Comparison of ENCODE assay signal across 11 cellular contexts in the genomic region with DNA sequence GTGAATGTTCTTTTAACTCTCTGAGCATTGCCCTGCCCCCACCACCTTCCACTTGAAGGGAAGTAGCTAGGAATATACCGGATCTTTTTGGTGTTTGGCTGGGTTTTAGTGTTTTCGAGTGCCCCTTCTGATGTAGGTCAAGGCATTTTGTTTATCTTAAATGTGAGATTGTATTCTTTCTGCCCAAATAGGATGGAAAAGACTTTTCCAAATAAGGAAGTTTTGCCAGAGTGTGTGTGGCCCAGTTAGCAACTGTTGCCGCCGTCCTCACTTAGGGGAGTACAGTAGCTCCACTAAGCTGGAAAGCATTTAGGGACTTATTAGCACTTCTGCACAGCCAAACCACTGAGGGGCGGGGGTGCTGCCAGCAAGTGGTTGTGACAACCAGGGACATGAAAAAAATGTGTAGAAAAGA. TPM values are rescaled to one million over a fixed set of nuclear protein-coding genes. Genes with fewer than 3 reads are reported as not detected.
DNase-seq lines count a peak whose midpoint lies in the region; ATAC-seq, FAIRE-seq and TF ChIP-seq lines count a peak whose summit lies in the region.
"Had no signal": no experiment of that assay in that cellular context is flagged by ENCODE, and none has a peak within 500 bp of the region (broad histone marks: within the 10 kb centered on the region; RNA-seq: fewer than 3 reads in every experiment).

No MANE protein-coding gene starts in this region.

- no peak for FAIRE-seq in D721Med (lab: Jason Lieb, UNC)

- peak overlapping the region; percentile 69 for H3K9ac ChIP-seq in HCT116 (ENCODE audit: low read length)

- H3K27me3 ChIP-seq in HCT116 (ENCODE audit: insufficient read depth, low read length) (no peaks in the 10 kb centered on the region), spleen (replicated peaks in 1 of 7) (no peaks in the 10 kb centered on the region)

- RAD21 ChIA-PET in HCT116 (lab: Charles Lee; ENCODE audit: low non-redundant PET in 1 of 2, low total read pairs in 2 of 2, uncharacterized antibody in 2 of 2, unreplicated experiment in 2 of 2), result no interaction called here

- H3K36me3 ChIP-seq in HCT116 (ENCODE audit: control insufficient read depth in 1 of 2, insufficient read depth in 2 of 2, low read length in 2 of 2) (no peaks in the 10 kb centered on the region), spleen (no peaks in the 10 kb centered on the region)

- DNase-seq in HCT116 (ENCODE audit: low read depth, low spot score) (no peak), islet precursor cell (peak; percentile 63), spleen (no peak), D721Med (ENCODE audit: insufficient read length, low spot score) (no peak), HUDEP-2 (lab: John Stamatoyannopoulos, UW; ENCODE audit: unreplicated experiment in 76 of 76) (no peak)
- DNase-seq in activated gamma-delta T cell treated with anti-CD3 and anti-CD28 coated beads, Interleukin-2, amount 50 U/mL, for 16 hours (ENCODE audit: low read depth), result peak; percentile 9
- DNase-seq: activated CD4-positive, alpha-beta T cell treated with anti-CD3 and anti-CD28 coated beads for 4 hours; amygdala; GDM1; stimulated activated naive CD4-positive, alpha-beta T cell had no signal

- no TSS peak for BruUV-seq in HCT116 (replicated peaks; lab: Mats Ljungman, UMichigan)

- H3K4me1 ChIP-seq in HCT116 (ENCODE audit: control insufficient read depth in 1 of 2, insufficient read depth in 2 of 2, low read length in 2 of 2) (peaks cover 44 to 63% of the 10 kb centered on the region in 2 experiments), spleen (peaks cover 0 to 51% (median 15%) of the 10 kb centered on the region in 6 donors)

- POLR2A ChIA-PET in HCT116 (lab: Charles Lee), result interaction anchor here (0.7 to 5.8 kb wide), 4 partner anchors 26 to 80 kb away, joined by 3 to 36 read pairs (median 7); no protein-coding TSS in a partner anchor

- TF ChIP-seq CTCF in HCT116 (IDR thresholded peaks at IDR 0.05 in 2 of 3, conservative IDR thresholded peaks at IDR 0.05 in 1 of 3; ENCODE audit: borderline replicate concordance in 1 of 3, insufficient read depth in 1 of 3, low read depth in 2 of 3, low read length in 2 of 3) (no peak), spleen (IDR thresholded peaks at IDR 0.05 in 8 of 11, conservative IDR thresholded peaks at IDR 0.05 in 3 of 11) (no peak), D721Med (IDR thresholded peaks at IDR 0.05; ENCODE audit: insufficient read depth, missing control alignments) (no peak)

- H3K27ac ChIP-seq in HCT116 (ENCODE audit: low read depth, low read length) (peak overlapping the region; percentile 100), spleen (peak overlapping the region in 6 of 8 donors; percentile 28 to 82 (median 74))

- TF ChIP-seq POLR2A in HCT116 (IDR thresholded peaks at IDR 0.05; ENCODE audit: borderline replicate concordance, extremely low read depth, insufficient read depth, insufficient read length) (no peak), spleen (IDR thresholded peaks at IDR 0.05) (no peak)

- no peak for TF ChIP-seq RAD21 in HCT116 (IDR thresholded peaks at IDR 0.05; ENCODE audit: low read depth)

- intact Hi-C loops in HCT116 (cut with micrococcal nuclease), result no loop called here
- intact Hi-C loops in spleen (cut with DNase I; ENCODE audit: low total_unique reads), result no loop called here

- H4K20me1 ChIP-seq in HCT116 (ENCODE audit: insufficient read depth), result no peaks in the 10 kb centered on the region

- CTCF ChIA-PET in HCT116 (lab: Charles Lee), result no interaction called here

- H3K79me2 ChIP-seq in HCT116 (ENCODE audit: insufficient read depth, low read length), result no peaks in the 10 kb centered on the region

- ATAC-seq in HCT116 (no peak), HG03095 (IDR thresholded peaks at IDR 0.05; ENCODE audit: unreplicated experiment) (no peak)

- peak overlapping the region; percentile 62 for H3K4me2 ChIP-seq in HCT116 (ENCODE audit: low read length)

- no peak overlapping the region for H3K4me3 ChIP-seq in HCT116 (replicated peaks in 1 of 2; ENCODE audit: low read depth in 1 of 2, low read length in 2 of 2)
- H3K4me3 ChIP-seq in spleen, result no peak overlapping the region

- peak overlapping the region; percentile 73 for H2AFZ ChIP-seq in HCT116 (ENCODE audit: low read depth, low read length, poor library complexity, severe bottlenecking)

- H3K9me3 ChIP-seq in HCT116 (ENCODE audit: control insufficient read depth in 1 of 2, insufficient read depth in 1 of 2, low read depth in 1 of 2, low read length in 2 of 2) (no peaks in the 10 kb centered on the region), spleen (no peaks in the 10 kb centered on the region)

- H3K9me2 ChIP-seq in HCT116 (ENCODE audit: insufficient read depth), result no peaks in the 10 kb centered on the region

- 53 to 65% (median 62%) methylated on average over 5 of the region's 5 CpGs for WGBS in spleen, 5 donors

TF ChIP-seq in HCT116, 20 proteins besides CTCF, POLR2A, EP300 and RAD21:
- TF ChIP-seq, protein P1, sequence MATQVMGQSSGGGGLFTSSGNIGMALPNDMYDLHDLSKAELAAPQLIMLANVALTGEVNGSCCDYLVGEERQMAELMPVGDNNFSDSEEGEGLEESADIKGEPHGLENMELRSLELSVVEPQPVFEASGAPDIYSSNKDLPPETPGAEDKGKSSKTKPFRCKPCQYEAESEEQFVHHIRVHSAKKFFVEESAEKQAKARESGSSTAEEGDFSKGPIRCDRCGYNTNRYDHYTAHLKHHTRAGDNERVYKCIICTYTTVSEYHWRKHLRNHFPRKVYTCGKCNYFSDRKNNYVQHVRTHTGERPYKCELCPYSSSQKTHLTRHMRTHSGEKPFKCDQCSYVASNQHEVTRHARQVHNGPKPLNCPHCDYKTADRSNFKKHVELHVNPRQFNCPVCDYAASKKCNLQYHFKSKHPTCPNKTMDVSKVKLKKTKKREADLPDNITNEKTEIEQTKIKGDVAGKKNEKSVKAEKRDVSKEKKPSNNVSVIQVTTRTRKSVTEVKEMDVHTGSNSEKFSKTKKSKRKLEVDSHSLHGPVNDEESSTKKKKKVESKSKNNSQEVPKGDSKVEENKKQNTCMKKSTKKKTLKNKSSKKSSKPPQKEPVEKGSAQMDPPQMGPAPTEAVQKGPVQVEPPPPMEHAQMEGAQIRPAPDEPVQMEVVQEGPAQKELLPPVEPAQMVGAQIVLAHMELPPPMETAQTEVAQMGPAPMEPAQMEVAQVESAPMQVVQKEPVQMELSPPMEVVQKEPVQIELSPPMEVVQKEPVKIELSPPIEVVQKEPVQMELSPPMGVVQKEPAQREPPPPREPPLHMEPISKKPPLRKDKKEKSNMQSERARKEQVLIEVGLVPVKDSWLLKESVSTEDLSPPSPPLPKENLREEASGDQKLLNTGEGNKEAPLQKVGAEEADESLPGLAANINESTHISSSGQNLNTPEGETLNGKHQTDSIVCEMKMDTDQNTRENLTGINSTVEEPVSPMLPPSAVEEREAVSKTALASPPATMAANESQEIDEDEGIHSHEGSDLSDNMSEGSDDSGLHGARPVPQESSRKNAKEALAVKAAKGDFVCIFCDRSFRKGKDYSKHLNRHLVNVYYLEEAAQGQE (IDR thresholded peaks at IDR 0.05; ENCODE audit: low read depth), result no peak
- TF ChIP-seq SRF (IDR thresholded peaks at IDR 0.05; ENCODE audit: low read depth) (peak; percentile 67), CEBPB (IDR thresholded peaks at IDR 0.05; ENCODE audit: low read depth) (no peak), CBX3 (IDR thresholded peaks at IDR 0.05; ENCODE audit: low read depth) (no peak)
TF ChIP-seq in HCT116: peak in this region for 1.

RNA-seq across cellular contexts. Expression of a gene that starts 29.8 kb away (rescaled TPM):
- total RNA-seq in HCT116 (2021; ENCODE audit: unreplicated experiment) (106 TPM), spleen (100 to 1,000 TPM in 3 of 7 donors, 10 to 100 TPM in 4; 42.9 to 214 (median 88.0) TPM)
- 42.1 and 51.9 TPM in 2 replicates for polyA plus RNA-seq in HCT116 (2012)
- 10 to 100 TPM in 1 of 3 donors, 1 to 10 TPM in 2; 8.8 to 13.6 (median 9.4) TPM for polyA plus RNA-seq in spleen

RNA-seq across cellular contexts. Expression of a gene that starts 57.2 kb away (rescaled TPM):
- 60.3 TPM for total RNA-seq in HCT116 (2021; ENCODE audit: unreplicated experiment)
- 103 and 107 TPM in 2 replicates for polyA plus RNA-seq in HCT116 (2012)
- total RNA-seq in spleen, result 10 to 100 TPM; 19.1 to 95.0 (median 40.7) TPM
- polyA plus RNA-seq in spleen, result 10 to 100 TPM in 2 of 3 donors, 1 to 10 TPM in 1; 9.6 to 18.3 (median 16.8) TPM

Comparison
In these comparisons a context has a peak if more than half of its experiments do, and no peak if none do; other contexts are left out.
1. DNase-seq: peak in activated gamma-delta T cell treated with anti-CD3 and anti-CD28 coated beads, Interleukin-2, amount 50 U/mL, for 16 hours (single experiment) and islet precursor cell (single experiment); none in HCT116 (single experiment), spleen (single experiment), D721Med (single experiment) and HUDEP-2 (0 of 76).